Comparison of ENCODE assay signal across 1 cellular context in genomic region chr4:6688879-6689505, GRCh38.
TF ChIP-seq lines count a peak whose summit lies in the region.

No MANE protein-coding gene starts in this region.

TF ChIP-seq in K562, 482 proteins besides CTCF, POLR2A, EP300 and RAD21 (continued from another document and continues in another):
- TF ChIP-seq TFAP4 (CRISPR knock-in tag; IDR thresholded peaks at IDR 0.05; ENCODE audit: borderline replicate concordance), result peak; percentile 52; the same call in 1 of the 2 replicates
- TF ChIP-seq CREM (IDR thresholded peaks at IDR 0.05; ENCODE audit: low read depth), result peak; percentile 14; the same call in 1 of the 2 replicates
- TF ChIP-seq LCOR (CRISPR knock-in tag; IDR thresholded peaks at IDR 0.05), result peak; percentile 71; the same call in 1 of the 2 replicates
- no peak for TF ChIP-seq NFIX (CRISPR knock-in tag; IDR thresholded peaks at IDR 0.05; ENCODE audit: low read depth)
- TF ChIP-seq ZNF431 (CRISPR knock-in tag; IDR thresholded peaks at IDR 0.05), result peak; percentile 58; the same call in 1 of the 2 replicates
- no peak for TF ChIP-seq PRPF4 (IDR thresholded peaks at IDR 0.05; ENCODE audit: insufficient read depth, low read depth, low read length, poor library complexity, severe bottlenecking)
- TF ChIP-seq KLF6 (CRISPR knock-in tag; IDR thresholded peaks at IDR 0.05; ENCODE audit: borderline replicate concordance), result no peak
- TF ChIP-seq MCM2 (IDR thresholded peaks at IDR 0.05; ENCODE audit: low read depth), result no peak
- TF ChIP-seq SNIP1 (IDR thresholded peaks at IDR 0.05; ENCODE audit: low read depth), result peak; percentile 62; the same call in 1 of the 2 replicates
- 0 out of 2 replicates have a peak, but pooled peaks have one; percentile 43 for TF ChIP-seq GTF2E2 (tag; IDR thresholded peaks at IDR 0.05)
- no peak for TF ChIP-seq ZNF707 (CRISPR knock-in tag; conservative IDR thresholded peaks at IDR 0.05)
- TF ChIP-seq ZNF395 (CRISPR knock-in tag; IDR thresholded peaks at IDR 0.05), result peak; percentile 78; the same call in 1 of the 2 replicates
- TF ChIP-seq TOE1 (IDR thresholded peaks at IDR 0.05; ENCODE audit: borderline replicate concordance), result no peak
- no peak for TF ChIP-seq TOE1 (CRISPR knock-in tag; IDR thresholded peaks at IDR 0.05; ENCODE audit: borderline replicate concordance, low read depth)
- no peak for TF ChIP-seq CBX8 (IDR thresholded peaks at IDR 0.05; ENCODE audit: borderline replicate concordance, extremely low read depth, low read depth, low read length, poor library complexity, severe bottlenecking)
- 0 out of 2 replicates have a peak, but pooled peaks have one; percentile 22 for TF ChIP-seq ZBTB9 (CRISPR knock-in tag; IDR thresholded peaks at IDR 0.05)
- TF ChIP-seq BRD4 (IDR thresholded peaks at IDR 0.05), result 0 out of 2 replicates have a peak, but pooled peaks have one; percentile 37
- no peak for TF ChIP-seq YBX1 (IDR thresholded peaks at IDR 0.05)
- 0 out of 2 replicates have a peak, but pooled peaks have one; percentile 27 for TF ChIP-seq BCOR (IDR thresholded peaks at IDR 0.05)
- 0 out of 2 replicates have a peak, but pooled peaks have one; percentile 29 for TF ChIP-seq E2F1 (CRISPR knock-in tag; IDR thresholded peaks at IDR 0.05)
- TF ChIP-seq TEAD4 (IDR thresholded peaks at IDR 0.05; ENCODE audit: low read length), result no peak
- TF ChIP-seq TEAD4 (CRISPR knock-in tag; IDR thresholded peaks at IDR 0.05; ENCODE audit: borderline replicate concordance), result peak; percentile 89; the same call in 1 of the 2 replicates
- peak; percentile 68; the same call in 1 of the 2 replicates for TF ChIP-seq CREB3L1 (IDR thresholded peaks at IDR 0.05; ENCODE audit: borderline replicate concordance, low read depth)
- peak; percentile 62 for TF ChIP-seq ARID4B (CRISPR knock-in tag; IDR thresholded peaks at IDR 0.05)
- no peak for TF ChIP-seq HMG20A (CRISPR knock-in tag; conservative IDR thresholded peaks at IDR 0.05)
- TF ChIP-seq ELF1 (tag; IDR thresholded peaks at IDR 0.05), result no peak
- peak; percentile 48 for TF ChIP-seq CXXC5 (CRISPR knock-in tag; IDR thresholded peaks at IDR 0.05)
- 0 out of 2 replicates have a peak, but pooled peaks have one; percentile 47 for TF ChIP-seq MYNN (IDR thresholded peaks at IDR 0.05)
- no peak for TF ChIP-seq MYNN (CRISPR knock-in tag; IDR thresholded peaks at IDR 0.05)
- TF ChIP-seq FOXK2 (conservative IDR thresholded peaks at IDR 0.05 in 1 of 2, IDR thresholded peaks at IDR 0.05 in 1 of 2; ENCODE audit: low read depth in 2 of 2), result peak in 1 of 2 experiments; percentile 14; a peak in 1 of 4 replicates
- TF ChIP-seq NCOA6 (IDR thresholded peaks at IDR 0.05), result no peak
- peak; percentile 86 for TF ChIP-seq ZBTB7A (IDR thresholded peaks at IDR 0.05; ENCODE audit: borderline replicate concordance, control insufficient read depth, low read depth, low read length)
- peak; percentile 71; the same call in 1 of the 2 replicates for TF ChIP-seq ZKSCAN8 (CRISPR knock-in tag; IDR thresholded peaks at IDR 0.05)
- TF ChIP-seq E2F6 (IDR thresholded peaks at IDR 0.05; ENCODE audit: borderline replicate concordance in 1 of 2, extremely low read depth in 1 of 2, insufficient read depth in 1 of 2, insufficient read length in 1 of 2, low read depth in 1 of 2, low read length in 1 of 2, poor library complexity in 1 of 2, severe bottlenecking in 1 of 2), result peak; percentile 64 to 73
- TF ChIP-seq JUN (IDR thresholded peaks at IDR 0.05; ENCODE audit: borderline replicate concordance, low read depth, low read length), result peak; percentile 82; the same call in 1 of the 2 replicates
- peak; percentile 90; the same call in 1 of the 2 replicates for TF ChIP-seq JUN (CRISPR knock-in tag; IDR thresholded peaks at IDR 0.05; ENCODE audit: borderline replicate concordance)
- 0 out of 2 replicates have a peak, but pooled peaks have one; percentile 83 for TF ChIP-seq FOXP1 (CRISPR knock-in tag; IDR thresholded peaks at IDR 0.05)
- no peak for TF ChIP-seq KLF10 (CRISPR knock-in tag; IDR thresholded peaks at IDR 0.05)
- TF ChIP-seq C11orf30 (IDR thresholded peaks at IDR 0.05; ENCODE audit: low read depth), result peak; percentile 49; the same call in 1 of the 2 replicates
- peak; percentile 45; the same call in 1 of the 2 replicates for TF ChIP-seq CREB3 (tag; conservative IDR thresholded peaks at IDR 0.05; ENCODE audit: low read depth)
- TF ChIP-seq EP400 (IDR thresholded peaks at IDR 0.05), result peak; percentile 69
- TF ChIP-seq ZSCAN29 (IDR thresholded peaks at IDR 0.05), result no peak
- peak; percentile 74 for TF ChIP-seq ATF7 (IDR thresholded peaks at IDR 0.05)
- TF ChIP-seq NKRF (IDR thresholded peaks at IDR 0.05; ENCODE audit: borderline replicate concordance), result no peak
- peak; percentile 50 to 71; a peak in 3 of 4 replicates for TF ChIP-seq MNT (conservative IDR thresholded peaks at IDR 0.05)
- peak; percentile 91 for TF ChIP-seq FOSL1 (tag; conservative IDR thresholded peaks at IDR 0.05)
